In genomic region chr17:29581583-29582253, GRCh38 we compare ENCODE assay signal across 12 cellular contexts. TPM values are rescaled to one million over a fixed set of nuclear protein-coding genes. Genes with fewer than 3 reads are reported as not detected.
A peak's percentile ranks its signal among the peaks of the same experiment; 100 is the strongest.
DNase-seq lines count a peak whose midpoint lies in the region; FAIRE-seq and TF ChIP-seq lines count a peak whose summit lies in the region.
"Had no signal": no experiment of that assay in that cellular context is flagged by ENCODE, and none has a peak within 500 bp of the region (broad histone marks: within the 10 kb centered on the region; RNA-seq: fewer than 3 reads in every experiment).

No MANE protein-coding gene starts in this region.

- peak; percentile 14 for DNase-seq in left ventricle myocardium inferior
- DNase-seq in cardiac septum (ENCODE audit: low spot score): no peak
- peak; percentile 46 for DNase-seq in ecto neural progenitor cell (ENCODE audit: low spot score)
- DNase-seq in urothelium cell line (ENCODE audit: low spot score): no peak
- DNase-seq in posterior vena cava (ENCODE audit: low spot score): no peak
- DNase-seq in NCI-H82 (lab: John Stamatoyannopoulos, UW): no peak
- DNase-seq: activated CD4-positive, alpha-beta T cell treated with anti-CD3 and anti-CD28 coated beads, Interleukin-2, amount 50 U/mL, for 4 hours; activated naive CD4-positive, alpha-beta T cell treated with anti-CD3 and anti-CD28 coated beads, Interleukin-2, amount 10 ng/mL, durations not matched to agents 7 days and 5 days; colonic mucosa; NCI-H1092 had no signal

- peak; percentile 61 for FAIRE-seq in urothelium cell line (lab: Jason Lieb, UNC)
- FAIRE-seq: frontal cortex had no signal

- intact Hi-C loops in left ventricle myocardium inferior (cut with micrococcal nuclease): no loop called here
- intact Hi-C loops in cardiac septum (cut with DNase I): loop anchor here (5.0 kb wide), 1 partner anchor 351 kb away; the partner anchor contains the start of gene SSH2
- intact Hi-C loops in posterior vena cava (cut with DNase I): no loop called here

- no peaks in the 10 kb centered on the region for H3K27me3 ChIP-seq in left ventricle myocardium inferior (ENCODE audit: low read depth)
- H3K27me3 ChIP-seq: colonic mucosa, uterus had no signal

- no peak for TF ChIP-seq CTCF in left ventricle myocardium inferior (IDR thresholded peaks at IDR 0.05; ENCODE audit: borderline replicate concordance)

- no peak overlapping the region for H3K4me3 ChIP-seq in left ventricle myocardium inferior
- H3K4me3 ChIP-seq: colonic mucosa, uterus had no signal

- no peak overlapping the region for H3K27ac ChIP-seq in left ventricle myocardium inferior (replicated peaks)
- H3K27ac ChIP-seq: colonic mucosa had no signal

- no peaks in the 10 kb centered on the region for H3K9me3 ChIP-seq in left ventricle myocardium inferior (replicated peaks)
- H3K9me3 ChIP-seq: colonic mucosa, uterus had no signal

- H3K36me3 ChIP-seq in left ventricle myocardium inferior: peaks cover 64% of the 10 kb centered on the region
- H3K36me3 ChIP-seq: colonic mucosa, uterus had no signal

- peaks cover 58% of the 10 kb centered on the region for H3K4me1 ChIP-seq in left ventricle myocardium inferior

RNA-seq across cellular contexts. Expression of gene GIT1, which starts 7.7 kb away (rescaled TPM):
- total RNA-seq in left ventricle myocardium inferior (31.9 TPM), cardiac septum (36.2 TPM), posterior vena cava (10 to 100 TPM; 28.1 to 43.5 TPM)

RNA-seq across cellular contexts. Expression of gene ANKRD13B, which starts 11.2 kb away (rescaled TPM):
- total RNA-seq in left ventricle myocardium inferior (5.9 TPM), cardiac septum (8.1 TPM), posterior vena cava (10 to 100 TPM; 11.2 to 11.5 TPM)

RNA-seq across cellular contexts. Expression of gene TP53I13, which starts 13.2 kb away (rescaled TPM):
- 37.2 TPM for total RNA-seq in left ventricle myocardium inferior
- total RNA-seq in cardiac septum: 31.9 TPM
- 10 to 100 TPM; 33.1 to 34.7 TPM for total RNA-seq in posterior vena cava

RNA-seq across cellular contexts. Expression of gene ABHD15, which starts 14.9 kb away (rescaled TPM):
- 5.9 TPM for total RNA-seq in left ventricle myocardium inferior
- 5.8 TPM for total RNA-seq in cardiac septum
- 1 to 10 TPM; 4.5 to 5.9 TPM for total RNA-seq in posterior vena cava

RNA-seq across cellular contexts. Expression of gene CORO6, which starts 41.0 kb away (rescaled TPM):
- total RNA-seq in left ventricle myocardium inferior (101 TPM), cardiac septum (128 TPM), posterior vena cava (10 to 100 TPM; 26.7 to 31.6 TPM)

Comparison
In these comparisons a context has a peak if more than half of its experiments do, and no peak if none do; other contexts are left out.
1. DNase-seq: peak in left ventricle myocardium inferior (single experiment) and ecto neural progenitor cell (single experiment); none in cardiac septum (single experiment), urothelium cell line (single experiment), posterior vena cava (single experiment) and NCI-H82 (single experiment).